In the genomic region with DNA sequence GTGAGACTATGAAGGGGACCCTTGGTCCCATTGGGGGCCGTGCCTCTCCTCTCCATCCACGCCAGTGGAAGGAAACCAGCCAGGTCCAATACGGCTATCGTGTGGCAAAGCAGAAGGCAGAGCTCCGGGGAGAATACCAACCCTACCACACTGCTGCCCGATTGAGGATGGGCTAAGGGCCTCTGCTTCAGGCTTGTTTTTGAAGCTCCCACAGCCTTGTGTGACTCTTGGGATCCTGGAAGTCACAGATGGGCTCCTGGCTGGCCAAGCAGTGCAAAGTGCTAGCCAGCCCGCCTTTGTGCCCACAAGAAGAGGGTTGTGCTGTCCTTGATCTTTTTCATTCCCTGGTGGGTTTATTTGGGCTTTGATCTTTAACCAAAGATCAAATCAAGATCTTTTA, we compare ENCODE assay signal across 21 cellular contexts.
"Had no signal": no experiment of that assay in that cellular context is flagged by ENCODE, and none has a peak within 500 bp of the region (broad histone marks: within the 10 kb centered on the region; RNA-seq: fewer than 3 reads in every experiment).

No MANE protein-coding gene starts in this region.

- H3K27me3 ChIP-seq: brain microvascular endothelial cell, cardiac muscle cell had no signal

- H3K36me3 ChIP-seq: brain microvascular endothelial cell, cardiac muscle cell had no signal

- DNase-seq: activated CD4-positive, alpha-beta memory T cell treated with anti-CD3 and anti-CD28 coated beads for 36 hours; activated CD4-positive, alpha-beta T cell treated with anti-CD3 and anti-CD28 coated beads, Interleukin-2, amount 10 ng/mL, durations not matched to agents 7 days and 5 days; activated CD4-positive, CD25-positive, alpha-beta regulatory T cell; activated CD8-positive, alpha-beta memory T cell treated with anti-CD3 and anti-CD28 coated beads for 24 hours; activated gamma-delta T cell treated with Interleukin-2 at 50 U/mL for 16 hours; activated naive CD4-positive, alpha-beta T cell treated with anti-CD3 and anti-CD28 coated beads, Interleukin-2, amount 10 ng/mL, durations not matched to agents 7 days and 5 days; activated naive CD8-positive, alpha-beta T cell treated with anti-CD3 and anti-CD28 coated beads for 36 hours; activated T-cell treated with anti-CD3 and anti-CD28 coated beads, Interleukin-2, amount 50 U/mL, for 4 hours; brain microvascular endothelial cell; Karpas-422; MM.1S; NCI-H1105; NCI-H1436; NCI-H1694 treated with DMSO at 0.1 percent for 48 hours; NCI-H2029 treated with DMSO at 0.1 percent for 48 hours; NCI-H510A treated with DMSO at 0.1 percent for 48 hours; SIG-M5; T-cell; T-helper 2 cell had no signal

- H3K36me3 Mint-ChIP-seq: activated CD4-positive, alpha-beta memory T cell treated with anti-CD3 and anti-CD28 coated beads for 36 hours; activated naive CD4-positive, alpha-beta T cell treated with anti-CD3 and anti-CD28 coated beads, Interleukin-2, amount 10 ng/mL, durations not matched to agents 7 days and 5 days; activated naive CD8-positive, alpha-beta T cell treated with anti-CD3 and anti-CD28 coated beads for 36 hours; T-cell had no signal

- ATAC-seq: activated T-cell treated with anti-CD3 and anti-CD28 coated beads, Interleukin-2, amount 50 U/mL, for 4 hours; T-cell had no signal

- H3K4me3 Mint-ChIP-seq: activated CD4-positive, alpha-beta memory T cell treated with anti-CD3 and anti-CD28 coated beads for 36 hours; activated CD4-positive, alpha-beta T cell treated with anti-CD3 and anti-CD28 coated beads, Interleukin-2, amount 10 ng/mL, durations not matched to agents 7 days and 5 days; activated naive CD4-positive, alpha-beta T cell treated with anti-CD3 and anti-CD28 coated beads, Interleukin-2, amount 10 ng/mL, durations not matched to agents 7 days and 5 days; activated naive CD8-positive, alpha-beta T cell treated with anti-CD3 and anti-CD28 coated beads for 36 hours; activated T-cell treated with anti-CD3 and anti-CD28 coated beads, Interleukin-2, amount 50 U/mL, for 4 hours; T-cell had no signal

- H3K27me3 Mint-ChIP-seq: activated CD4-positive, alpha-beta memory T cell treated with anti-CD3 and anti-CD28 coated beads for 36 hours; activated naive CD8-positive, alpha-beta T cell treated with anti-CD3 and anti-CD28 coated beads for 36 hours; T-cell had no signal

- H3K4me3 ChIP-seq: cardiac muscle cell had no signal

- H3K27ac Mint-ChIP-seq: activated CD4-positive, alpha-beta memory T cell treated with anti-CD3 and anti-CD28 coated beads for 36 hours; activated CD4-positive, alpha-beta T cell treated with anti-CD3 and anti-CD28 coated beads, Interleukin-2, amount 10 ng/mL, durations not matched to agents 7 days and 5 days; activated naive CD4-positive, alpha-beta T cell treated with anti-CD3 and anti-CD28 coated beads, Interleukin-2, amount 10 ng/mL, durations not matched to agents 7 days and 5 days; activated naive CD8-positive, alpha-beta T cell treated with anti-CD3 and anti-CD28 coated beads for 36 hours; T-cell had no signal

- H3K27ac ChIP-seq: brain microvascular endothelial cell, VCaP had no signal
